17 cellular contexts compared by ENCODE assay signal in the genomic region with DNA sequence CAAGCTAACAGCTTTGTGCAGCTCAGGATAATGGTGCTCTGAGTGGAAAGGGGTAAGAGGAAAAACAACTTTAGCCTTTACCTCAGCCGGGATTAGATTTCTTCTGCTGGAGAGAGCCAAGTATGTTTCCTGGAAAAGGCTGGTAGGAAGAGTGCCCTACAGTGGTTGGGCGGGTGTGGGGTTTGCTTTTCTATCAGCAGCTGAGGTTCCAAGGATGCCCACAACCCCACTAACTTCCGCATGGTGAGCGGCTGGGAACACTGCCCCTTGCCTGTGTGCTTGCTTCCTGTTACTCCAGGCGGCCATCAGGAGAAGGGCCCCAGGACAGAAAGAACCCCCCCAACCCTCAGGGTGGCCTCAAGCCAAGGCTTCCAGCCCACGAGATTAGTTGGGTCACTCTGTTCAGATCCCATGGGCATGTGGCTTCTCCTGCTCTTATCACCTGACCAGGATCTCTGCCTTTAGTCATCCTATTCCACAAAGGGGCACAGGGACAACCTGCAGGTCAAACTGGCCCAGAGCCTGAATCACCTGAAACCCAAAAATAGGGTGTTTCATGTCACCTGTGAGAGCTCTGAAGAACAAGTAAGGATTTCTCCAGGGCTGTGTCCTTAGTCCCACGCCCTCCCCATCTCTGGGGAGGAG. TPM values are rescaled to one million over a fixed set of nuclear protein-coding genes. Genes with fewer than 3 reads are reported as not detected.
DNase-seq lines count a peak whose midpoint lies in the region; FAIRE-seq and TF ChIP-seq lines count a peak whose summit lies in the region.
"Had no signal": no experiment of that assay in that cellular context is flagged by ENCODE, and none has a peak within 500 bp of the region (broad histone marks: within the 10 kb centered on the region; RNA-seq: fewer than 3 reads in every experiment).

No MANE protein-coding gene starts in this region.

- no peaks in the 10 kb centered on the region for H3K27me3 ChIP-seq in transverse colon
- H3K27me3 ChIP-seq: BLaER1 had no signal

- POLR2A ChIA-PET in OCI-LY7 (lab: Charles Lee) = interaction anchor here (0.6 kb wide), 1 partner anchor 70 kb away, joined by 3 read pairs; no protein-coding TSS in a partner anchor

- H3K9me3 Mint-ChIP-seq in activated T-cell treated with anti-CD3 and anti-CD28 coated beads, Interleukin-2, amount 50 U/mL, for 24 hours = no peaks in the 10 kb centered on the region
- H3K9me3 Mint-ChIP-seq in activated CD4-positive, alpha-beta T cell treated with anti-CD3 and anti-CD28 coated beads, Interleukin-2, amount 10 ng/mL, durations not matched to agents 24 days and 14 days = no peaks in the 10 kb centered on the region
- H3K9me3 Mint-ChIP-seq: CD8-positive, alpha-beta memory T cell; GM23338; H9 had no signal

- H3K4me3 Mint-ChIP-seq in activated T-cell treated with anti-CD3 and anti-CD28 coated beads, Interleukin-2, amount 50 U/mL, for 24 hours = no peak overlapping the region
- no peak overlapping the region for H3K4me3 Mint-ChIP-seq in activated CD4-positive, alpha-beta T cell treated with anti-CD3 and anti-CD28 coated beads, Interleukin-2, amount 10 ng/mL, durations not matched to agents 24 days and 14 days
- H3K4me3 Mint-ChIP-seq: CD8-positive, alpha-beta memory T cell; GM23338; H9 had no signal

- FAIRE-seq in GM19239 (lab: Jason Lieb, UNC) = no peak

- CTCF ChIA-PET in OCI-LY7 (lab: Charles Lee; ENCODE audit: unreplicated experiment) = interaction anchor here (0.6 kb wide), 1 partner anchor 69 kb away, joined by 3 read pairs; no protein-coding TSS in a partner anchor

- DNase-seq in activated T-cell treated with anti-CD3 and anti-CD28 coated beads, Interleukin-2, amount 50 U/mL, for 24 hours = no peak
- DNase-seq in activated T-cell treated with anti-CD3 and anti-CD28 coated beads, Interleukin-2, amount 50 U/mL, for 48 hours = no peak
- peak; percentile 35 for DNase-seq in posterior vena cava (ENCODE audit: low spot score)
- no peak for DNase-seq in transverse colon
- no peak for DNase-seq in activated CD4-positive, alpha-beta T cell treated with anti-CD3 and anti-CD28 coated beads, Interleukin-2, amount 10 ng/mL, durations not matched to agents 24 days and 14 days
- no peak for DNase-seq in GM19239 (ENCODE audit: insufficient read length, low spot score)
- DNase-seq in OCI-LY7 (ENCODE audit: low spot score) = no peak
- DNase-seq: AML-193; Caco-2; CD8-positive, alpha-beta memory T cell; DND-41; GDM1; H9 had no signal

- in situ Hi-C loops in transverse colon (cut with MboI; ENCODE audit: low pct_ligation_motif_present in 1 of 4, low pct_unique_long_range_greater_than_20kb in 1 of 4, low sequenced_read_pairs in 3 of 4) = no loop called here

- H3K4me1 Mint-ChIP-seq in activated T-cell treated with anti-CD3 and anti-CD28 coated beads, Interleukin-2, amount 50 U/mL, for 24 hours (ENCODE audit: low read depth) = peaks cover 2% of the 10 kb centered on the region
- peaks cover 3% of the 10 kb centered on the region for H3K4me1 Mint-ChIP-seq in activated CD4-positive, alpha-beta T cell treated with anti-CD3 and anti-CD28 coated beads, Interleukin-2, amount 10 ng/mL, durations not matched to agents 24 days and 14 days
- H3K4me1 Mint-ChIP-seq: GM23338, H9 had no signal

- H3K27me3 Mint-ChIP-seq in activated T-cell treated with anti-CD3 and anti-CD28 coated beads, Interleukin-2, amount 50 U/mL, for 24 hours = no peaks in the 10 kb centered on the region
- no peaks in the 10 kb centered on the region for H3K27me3 Mint-ChIP-seq in activated CD4-positive, alpha-beta T cell treated with anti-CD3 and anti-CD28 coated beads, Interleukin-2, amount 10 ng/mL, durations not matched to agents 24 days and 14 days
- H3K27me3 Mint-ChIP-seq: CD8-positive, alpha-beta memory T cell had no signal

- no peak for TF ChIP-seq POLR2A in transverse colon (IDR thresholded peaks at IDR 0.05)

- 0 out of 2 replicates have a peak, but pooled peaks cover 4% of the 10 kb centered on the region for H4K20me1 ChIP-seq in OCI-LY7 (ENCODE audit: insufficient read depth, low read length)

- TF ChIP-seq CTCF in transverse colon (IDR thresholded peaks at IDR 0.05) (no peak), OCI-LY7 (conservative IDR thresholded peaks at IDR 0.05; ENCODE audit: low read length) (no peak)

- H3K4me3 ChIP-seq in transverse colon (no peak overlapping the region), OCI-LY7 (ENCODE audit: low read depth, low read length, poor library complexity, severe bottlenecking) (no peak overlapping the region)
- H3K4me3 ChIP-seq: BLaER1, GM23338 had no signal

- H3K4me2 ChIP-seq in OCI-LY7 (ENCODE audit: low read length) = no peak overlapping the region
- H3K4me2 ChIP-seq: BLaER1, GM23338 had no signal

- peaks cover 0 to 43% (median 13%) of the 10 kb centered on the region in 4 donors for H3K36me3 ChIP-seq in transverse colon
- peaks cover 92% of the 10 kb centered on the region for H3K36me3 ChIP-seq in OCI-LY7 (ENCODE audit: insufficient read depth, low read length)

- H3K27ac Mint-ChIP-seq in activated T-cell treated with anti-CD3 and anti-CD28 coated beads, Interleukin-2, amount 50 U/mL, for 24 hours = peak overlapping the region; percentile 57
- H3K27ac Mint-ChIP-seq in activated CD4-positive, alpha-beta T cell treated with anti-CD3 and anti-CD28 coated beads, Interleukin-2, amount 10 ng/mL, durations not matched to agents 24 days and 14 days = no peak overlapping the region
- H3K27ac Mint-ChIP-seq: GM23338 had no signal

- H3K9me3 ChIP-seq in transverse colon = no peaks in the 10 kb centered on the region
- no peaks in the 10 kb centered on the region for H3K9me3 ChIP-seq in OCI-LY7 (ENCODE audit: low read length)
- H3K9me3 ChIP-seq: BLaER1, Caco-2 had no signal

- 79% methylated on average over 7 of the region's 7 CpGs; no CpG with 5 or more reads in 1 of the 2 donors for WGBS in transverse colon (ENCODE audit: low coverage in 1 of 2), 2 donors

- H3K27ac ChIP-seq in cingulate gyrus (ENCODE audit: low read depth, low read length) (peak overlapping the region; percentile 30), transverse colon (peak overlapping the region; percentile 23 to 70 (median 48)), OCI-LY7 (ENCODE audit: low read depth, low read length, poor library complexity, severe bottlenecking) (no peak overlapping the region)
- H3K27ac ChIP-seq: 22Rv1, BLaER1 had no signal

- no TSS peak for BruUV-seq in OCI-LY7 (replicated peaks; lab: Mats Ljungman, UMichigan)

- peaks cover 0 to 43% (median 28%) of the 10 kb centered on the region in 4 donors for H3K4me1 ChIP-seq in transverse colon
- no peaks in the 10 kb centered on the region for H3K4me1 ChIP-seq in OCI-LY7 (ENCODE audit: insufficient read depth, low read length, poor library complexity, severe bottlenecking)
- H3K4me1 ChIP-seq: BLaER1 had no signal

- no peak for TF ChIP-seq EP300 in transverse colon (IDR thresholded peaks at IDR 0.05; ENCODE audit: low read depth)

- no peaks in the 10 kb centered on the region for H3K9me2 ChIP-seq in OCI-LY7 (ENCODE audit: insufficient read depth, low read length)

- H3K79me2 ChIP-seq in OCI-LY7 (ENCODE audit: insufficient read depth, low read depth, low read length) = peaks cover 9% of the 10 kb centered on the region; the same call in 1 of the 2 replicates

- H3K36me3 Mint-ChIP-seq in activated T-cell treated with anti-CD3 and anti-CD28 coated beads, Interleukin-2, amount 50 U/mL, for 24 hours (ENCODE audit: low read depth) = peaks cover 100% of the 10 kb centered on the region
- H3K36me3 Mint-ChIP-seq in activated CD4-positive, alpha-beta T cell treated with anti-CD3 and anti-CD28 coated beads, Interleukin-2, amount 10 ng/mL, durations not matched to agents 24 days and 14 days (ENCODE audit: low read depth) = peaks cover 35% of the 10 kb centered on the region

- intact Hi-C loops in posterior vena cava (cut with DNase I) = no loop called here
- intact Hi-C loops in transverse colon (cut with DNase I; ENCODE audit: low total_unique reads) = no loop called here
- intact Hi-C loops in activated CD4-positive, alpha-beta T cell treated with anti-CD3 and anti-CD28 coated beads, Interleukin-2, amount 10 ng/mL, durations not matched to agents 24 days and 14 days (cut with micrococcal nuclease) = no loop called here
- intact Hi-C loops in OCI-LY7 (cut with micrococcal nuclease; ENCODE audit: unreplicated experiment) = no loop called here

- no peak overlapping the region for H2AFZ ChIP-seq in OCI-LY7 (ENCODE audit: low read length)
- H2AFZ ChIP-seq: GM23338 had no signal

RNA-seq across cellular contexts. Expression of gene MRPS18A, which starts 10.5 kb away (rescaled TPM):
- total RNA-seq in posterior vena cava = 10 to 100 TPM; 25.4 to 28.2 TPM
- total RNA-seq in transverse colon = 10 to 100 TPM; 25.4 to 48.6 (median 40.3) TPM
- 47.4 and 50.1 TPM in 2 replicates for total RNA-seq in activated CD4-positive, alpha-beta T cell treated with anti-CD3 and anti-CD28 coated beads, Interleukin-2, amount 10 ng/mL, durations not matched to agents 24 days and 14 days
- 57.3 and 86.1 TPM in 2 replicates for total RNA-seq in OCI-LY7 (2014; rRNA removed; shearing (Covaris generic))
- total RNA-seq in OCI-LY7 (2022) = 54.7 and 61.6 TPM in 2 replicates

RNA-seq across cellular contexts. Expression of gene RSPH9, which starts 32.2 kb away (rescaled TPM):
- under 1 TPM; 0.19 to 0.23 TPM for total RNA-seq in posterior vena cava
- total RNA-seq in transverse colon = not detected
- total RNA-seq in activated CD4-positive, alpha-beta T cell treated with anti-CD3 and anti-CD28 coated beads, Interleukin-2, amount 10 ng/mL, durations not matched to agents 24 days and 14 days = not detected in 2 replicates
- 0.28 TPM in 1 of 2 replicates, not detected in the other for total RNA-seq in OCI-LY7 (2014; rRNA removed; shearing (Covaris generic))
- not detected in 2 replicates for total RNA-seq in OCI-LY7 (2022)
- total RNA-seq: Caco-2; CD8-positive, alpha-beta memory T cell had no signal

RNA-seq across cellular contexts. Expression of gene MAD2L1BP, which starts 41.4 kb away (rescaled TPM):
- total RNA-seq in posterior vena cava (10 to 100 TPM; 12.0 to 15.5 TPM), transverse colon (10 to 100 TPM in 3 of 4 donors, 1 to 10 TPM in 1; 10.0 to 61.0 (median 42.4) TPM), OCI-LY7 (2022) (33.5 and 43.3 TPM in 2 replicates)
- 36.3 and 40.2 TPM in 2 replicates for total RNA-seq in activated CD4-positive, alpha-beta T cell treated with anti-CD3 and anti-CD28 coated beads, Interleukin-2, amount 10 ng/mL, durations not matched to agents 24 days and 14 days
- total RNA-seq in OCI-LY7 (2014; rRNA removed; shearing (Covaris generic)) = 24.0 and 30.8 TPM in 2 replicates

RNA-seq across cellular contexts. Expression of gene GTPBP2, which starts 48.0 kb away (rescaled TPM):
- total RNA-seq in posterior vena cava (10 to 100 TPM; 43.3 to 50.4 TPM), transverse colon (100 to 1,000 TPM in 1 of 4 donors, 10 to 100 TPM in 3; 83.7 to 115 (median 86.8) TPM), OCI-LY7 (2022) (86.5 and 90.0 TPM in 2 replicates)
- 69.4 and 70.3 TPM in 2 replicates for total RNA-seq in activated CD4-positive, alpha-beta T cell treated with anti-CD3 and anti-CD28 coated beads, Interleukin-2, amount 10 ng/mL, durations not matched to agents 24 days and 14 days
- total RNA-seq in OCI-LY7 (2014; rRNA removed; shearing (Covaris generic)) = 64.8 and 72.4 TPM in 2 replicates
